In the genomic region with DNA sequence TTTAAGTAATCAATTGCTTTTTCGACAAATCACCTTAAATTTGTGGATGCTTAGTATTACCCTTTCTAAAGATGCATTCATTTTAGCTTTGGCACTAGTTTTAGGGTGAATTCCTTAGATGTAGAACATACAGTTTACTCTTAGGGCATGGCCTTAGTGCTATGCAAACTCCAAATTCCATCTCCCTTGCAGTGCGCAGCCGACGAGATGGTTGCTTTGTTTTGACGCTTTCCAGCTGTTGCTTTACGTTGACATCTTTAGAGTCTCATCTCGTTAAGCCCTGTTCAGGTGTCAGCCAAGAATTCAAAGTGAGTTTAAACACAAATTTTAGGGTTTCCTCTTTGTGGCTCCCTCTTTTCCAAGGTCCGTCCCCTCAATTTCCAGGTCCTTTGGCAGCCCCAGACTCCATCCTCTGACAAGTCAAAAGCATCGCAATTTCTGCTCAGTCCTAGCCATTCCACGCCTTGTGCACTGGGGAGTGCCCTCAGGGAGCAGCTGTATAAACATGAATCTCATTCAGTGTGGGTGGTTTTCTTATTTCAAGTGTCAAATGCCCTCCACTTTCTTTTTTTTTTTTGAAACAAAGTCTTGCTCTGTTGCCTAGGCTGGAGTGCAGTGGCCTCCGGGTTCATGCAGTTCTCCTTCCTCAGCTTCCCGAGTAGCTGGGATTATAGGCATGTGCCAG, we compare ENCODE assay signal across 31 cellular contexts. TPM values are rescaled to one million over a fixed set of nuclear protein-coding genes. Genes with fewer than 3 reads are reported as not detected.
"Had no signal": no experiment of that assay in that cellular context is flagged by ENCODE, and none has a peak within 500 bp of the region (broad histone marks: within the 10 kb centered on the region; RNA-seq: fewer than 3 reads in every experiment).

No MANE protein-coding gene starts in this region.

- FAIRE-seq: bronchial epithelial cell, keratinocyte had no signal

- H3K27ac ChIP-seq: colonic mucosa, skin epidermis, thoracic aorta, uterus had no signal

- H3K9me3 ChIP-seq: colonic mucosa had no signal

- H3K4me3 ChIP-seq: colonic mucosa, skin epidermis, thoracic aorta, uterus had no signal

- DNase-seq: activated CD4-positive, alpha-beta T cell treated with anti-CD3 and anti-CD28 coated beads for 36 hours; activated CD4-positive, CD25-positive, alpha-beta regulatory T cell; activated CD8-positive, alpha-beta memory T cell treated with anti-CD3 and anti-CD28 coated beads, Interleukin-2, amount 10 ng/mL, durations not matched to agents 7 days and 5 days; activated CD8-positive, alpha-beta T cell treated with anti-CD3 and anti-CD28 coated beads, Interleukin-2, amount 10 ng/mL, durations not matched to agents 7 days and 5 days; activated T-cell treated with anti-CD3 and anti-CD28 coated beads, Interleukin-2, amount 50 U/mL, for 48 hours; anterior cingulate cortex; colonic mucosa; effector CD8-positive, alpha-beta T cell; hippocampal formation; left cardiac atrium; mammary epithelial cell; naive B cell; nucleus accumbens; right cardiac atrium; stimulated activated CD4-positive, alpha-beta T cell treated with anti-CD3 and anti-CD28 coated beads, Interleukin-12 subunit alpha, Interleukin-12 subunit beta, amount 100 ng/mL, for 4 hours; stimulated activated CD4-positive, alpha-beta T cell treated with anti-CD3 and anti-CD28 coated beads, Interleukin-4, amount 100 ng/mL, for 24 hours; uterus had no signal

- ATAC-seq: activated CD4-positive, alpha-beta T cell treated with anti-CD3 and anti-CD28 coated beads for 36 hours; activated CD8-positive, alpha-beta memory T cell treated with anti-CD3 and anti-CD28 coated beads, Interleukin-2, amount 10 ng/mL, durations not matched to agents 7 days and 5 days; activated CD8-positive, alpha-beta T cell treated with anti-CD3 and anti-CD28 coated beads, Interleukin-2, amount 10 ng/mL, durations not matched to agents 7 days and 5 days; left cardiac atrium; right cardiac atrium; stimulated activated effector memory CD8-positive, alpha-beta T cell treated with anti-CD3 and anti-CD28 coated beads, Interleukin-12 subunit alpha, Interleukin-12 subunit beta, amount 100 ng/mL, for 72 hours had no signal

- H3K27me3 ChIP-seq: colonic mucosa, uterus had no signal

- H3K4me1 ChIP-seq: colonic mucosa, uterus had no signal

- H3K36me3 ChIP-seq: colonic mucosa, uterus had no signal

RNA-seq across cellular contexts. Expression of gene MAK, which starts 14.1 kb away (rescaled TPM):
- total RNA-seq: bronchial epithelial cell, colonic mucosa, dermis microvascular lymphatic vessel endothelial cell, fibroblast of villous mesenchyme had no signal

RNA-seq across cellular contexts. Expression of gene GCM2, which starts 29.4 kb away (rescaled TPM):
- total RNA-seq: activated CD4-positive, alpha-beta T cell treated with anti-CD3 and anti-CD28 coated beads for 36 hours; activated CD8-positive, alpha-beta memory T cell treated with anti-CD3 and anti-CD28 coated beads, Interleukin-2, amount 10 ng/mL, durations not matched to agents 7 days and 5 days; activated CD8-positive, alpha-beta T cell treated with anti-CD3 and anti-CD28 coated beads, Interleukin-2, amount 10 ng/mL, durations not matched to agents 7 days and 5 days; activated T-helper 2 cell treated with anti-CD3 and anti-CD28 coated beads, Interferon-gamma antibody, Interleukin-2, Interleukin-4, amounts not matched to agents 10 μg/mL and 5 μg/mL and 100 μg/mL, durations not matched to agents 14 hours and 24 hours and 36 hours; bronchial epithelial cell; colonic mucosa; dermis microvascular lymphatic vessel endothelial cell; epithelial cell of proximal tubule; fibroblast of villous mesenchyme; left cardiac atrium; liver; mammary epithelial cell; mesothelial cell of epicardium; neural crest cell; right cardiac atrium; subcutaneous adipose tissue; T-helper 1 cell treated with Interleukin-12 subunit alpha and Interleukin-12 subunit beta and Interleukin-4 antibody, amounts not matched to agents 30 ng/mL and 1 ng/mL, for 36 hours; thoracic aorta; uterus had no signal

RNA-seq across cellular contexts. Expression of gene SYCP2L, which starts 34.4 kb away (rescaled TPM):
- total RNA-seq: dermis microvascular lymphatic vessel endothelial cell; fibroblast of villous mesenchyme; T-helper 1 cell treated with Interleukin-12 subunit alpha and Interleukin-12 subunit beta and Interleukin-4 antibody, amounts not matched to agents 30 ng/mL and 1 ng/mL, for 36 hours had no signal
